25 cellular contexts compared by ENCODE assay signal in genomic region chr2:119236796-119237195, GRCh38. TPM values are rescaled to one million over a fixed set of nuclear protein-coding genes. Genes with fewer than 3 reads are reported as not detected.
"Had no signal": no experiment of that assay in that cellular context is flagged by ENCODE, and none has a peak within 500 bp of the region (broad histone marks: within the 10 kb centered on the region; RNA-seq: fewer than 3 reads in every experiment).

No MANE protein-coding gene starts in this region.

- H3K36me3 Mint-ChIP-seq: naive thymus-derived CD4-positive, alpha-beta T cell; neural progenitor cell; stimulated activated effector memory CD8-positive, alpha-beta T cell treated with anti-CD3 and anti-CD28 coated beads, Interleukin-12 subunit alpha, Interleukin-12 subunit beta, amount 100 ng/mL, for 72 hours; type B pancreatic cell had no signal

- H3K27ac ChIP-seq: coronary artery, esophagus squamous epithelium, neural progenitor cell, ovary, stomach, thyroid gland had no signal

- ATAC-seq: naive thymus-derived CD4-positive, alpha-beta T cell; sciatic nerve; stimulated activated effector memory CD8-positive, alpha-beta T cell treated with anti-CD3 and anti-CD28 coated beads, Interleukin-12 subunit alpha, Interleukin-12 subunit beta, amount 100 ng/mL, for 72 hours had no signal

- H3K9me3 Mint-ChIP-seq: effector memory CD8-positive, alpha-beta T cell; immature natural killer cell; naive thymus-derived CD4-positive, alpha-beta T cell; nephron; neural progenitor cell; stimulated activated effector memory CD8-positive, alpha-beta T cell treated with anti-CD3 and anti-CD28 coated beads, Interleukin-12 subunit alpha, Interleukin-12 subunit beta, amount 100 ng/mL, for 72 hours; type B pancreatic cell had no signal

- H3K27me3 ChIP-seq: esophagus squamous epithelium, neural progenitor cell, ovary, stomach, thyroid gland had no signal

- FAIRE-seq: endometrium, keratinocyte had no signal

- H3K27me3 Mint-ChIP-seq: type B pancreatic cell had no signal

- DNase-seq: dermis blood vessel endothelial cell; effector memory CD8-positive, alpha-beta T cell; erythroblast; esophagus squamous epithelium; foreskin melanocyte; hypothalamus; mesendoderm; midbrain; naive thymus-derived CD4-positive, alpha-beta T cell; nucleus accumbens; ovary; stimulated activated CD4-positive, alpha-beta T cell treated with anti-CD3 and anti-CD28 coated beads, Interleukin-2, amount 100 ng/mL, for 24 hours; stimulated activated CD4-positive, alpha-beta T cell treated with anti-CD3 and anti-CD28 coated beads, Interleukin-4, amount 100 ng/mL, for 24 hours; stimulated activated naive CD4-positive, alpha-beta T cell treated with Interleukin-2 at 50 U/mL for 16 hours; stomach; thyroid gland had no signal

- H3K4me3 Mint-ChIP-seq: effector memory CD8-positive, alpha-beta T cell; immature natural killer cell; naive thymus-derived CD4-positive, alpha-beta T cell; nephron; neural progenitor cell; stimulated activated effector memory CD8-positive, alpha-beta T cell treated with anti-CD3 and anti-CD28 coated beads, Interleukin-12 subunit alpha, Interleukin-12 subunit beta, amount 100 ng/mL, for 72 hours; type B pancreatic cell had no signal

- H2AFZ ChIP-seq: neural progenitor cell had no signal

- H3K4me3 ChIP-seq: coronary artery, esophagus squamous epithelium, neural progenitor cell, ovary, stomach, thyroid gland had no signal

- H3K9ac ChIP-seq: neural progenitor cell had no signal

- H3K4me2 ChIP-seq: neural progenitor cell had no signal

- H3K9me3 ChIP-seq: esophagus squamous epithelium, ovary, stomach, thyroid gland had no signal

- H3K36me3 ChIP-seq: esophagus squamous epithelium, neural progenitor cell, ovary, stomach, thyroid gland had no signal

- H3K27ac Mint-ChIP-seq: effector memory CD8-positive, alpha-beta T cell; immature natural killer cell; naive thymus-derived CD4-positive, alpha-beta T cell; nephron; neural progenitor cell; stimulated activated effector memory CD8-positive, alpha-beta T cell treated with anti-CD3 and anti-CD28 coated beads, Interleukin-12 subunit alpha, Interleukin-12 subunit beta, amount 100 ng/mL, for 72 hours; type B pancreatic cell had no signal

RNA-seq across cellular contexts. Expression of gene STEAP3, which starts 13.2 kb away (rescaled TPM):
- polyA plus RNA-seq: naive thymus-derived CD4-positive, alpha-beta T cell had no signal
